In the genomic region with DNA sequence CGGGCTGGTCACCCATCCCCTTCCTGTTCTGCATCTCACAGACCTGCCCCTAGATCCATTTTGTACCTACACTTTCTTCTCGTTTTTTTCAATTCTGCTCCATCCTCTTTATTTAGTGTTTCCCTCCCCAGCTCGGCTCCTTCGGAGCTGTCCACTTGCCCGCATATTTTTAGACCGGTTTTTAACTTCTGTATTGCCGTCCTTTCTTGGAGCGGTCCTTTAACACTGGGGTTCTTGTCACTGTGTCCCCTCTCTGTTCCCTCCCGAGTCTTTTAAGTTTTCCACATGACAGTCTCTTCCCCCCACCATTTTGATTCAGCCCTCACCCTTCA, we compare ENCODE assay signal across 9 cellular contexts. TPM values are rescaled to one million over a fixed set of nuclear protein-coding genes. Genes with fewer than 3 reads are reported as not detected.
DNase-seq lines count a peak whose midpoint lies in the region; ATAC-seq and TF ChIP-seq lines count a peak whose summit lies in the region.
"Had no signal": no experiment of that assay in that cellular context is flagged by ENCODE, and none has a peak within 500 bp of the region (broad histone marks: within the 10 kb centered on the region; RNA-seq: fewer than 3 reads in every experiment).

No MANE protein-coding gene starts in this region.

- no peak overlapping the region for H4K5ac ChIP-seq in mesendoderm (ENCODE audit: low read length)

- no peak overlapping the region for H4K8ac ChIP-seq in mesendoderm (ENCODE audit: low read depth, low read length)

- H3K79me1 ChIP-seq in mesendoderm (ENCODE audit: low read length), result peaks cover 22% of the 10 kb centered on the region

- in situ Hi-C loops in GM13976 (cut with MboI; ENCODE audit: low sequenced_read_pairs, unreplicated experiment), result no loop called here

- H2AK5ac ChIP-seq in mesendoderm (ENCODE audit: low read length), result no peak overlapping the region

- no peak for TF ChIP-seq POLR2A in uterus (IDR thresholded peaks at IDR 0.05)

- 6 to 7% methylated on average over 9 of the region's 9 CpGs for WGBS in heart right ventricle, 2 donors
- no CpG with 5 or more reads among the region's 9 CpGs for whole genome bisulfite sequencing in mesendoderm (ENCODE audit: extremely low coverage, insufficient coverage, low lambda C conversion rate)

- peak overlapping the region; percentile 95 for H3K56ac ChIP-seq in mesendoderm (ENCODE audit: low read length)

- H3K27me3 ChIP-seq in heart right ventricle, result no peaks in the 10 kb centered on the region
- H3K27me3 ChIP-seq in mesendoderm (ENCODE audit: insufficient read depth, low read length, poor library complexity), result no peaks in the 10 kb centered on the region
- no peaks in the 10 kb centered on the region for H3K27me3 ChIP-seq in uterus

- H2BK5ac ChIP-seq in mesendoderm (ENCODE audit: low read length), result no peak overlapping the region

- no peak overlapping the region for H3K4me3 Mint-ChIP-seq in chondrocyte (ENCODE audit: unreplicated experiment)

- peak overlapping the region; percentile 96 for H3K9ac ChIP-seq in mesendoderm (ENCODE audit: low read length)

- intact Hi-C loops in heart right ventricle (cut with DNase I) (loop anchor here in 7 of 10 donors (2.0 to 10.0 kb wide), 6 partner anchors 50 to 128 kb away; no protein-coding TSS in a partner anchor), cardiac septum (cut with DNase I) (loop anchor here (5.0 kb wide), 3 partner anchors 50 to 115 kb away; no protein-coding TSS in a partner anchor), uterus (cut with DNase I; ENCODE audit: low total_unique reads) (loop anchor here (5.0 kb wide), 1 partner anchor 130 kb away; no protein-coding TSS in a partner anchor)

- H3K4me1 Mint-ChIP-seq in chondrocyte (ENCODE audit: low read depth), result peaks cover 21% of the 10 kb centered on the region

- H3K27ac Mint-ChIP-seq in chondrocyte (ENCODE audit: unreplicated experiment), result no peak overlapping the region

- H3K4ac ChIP-seq in mesendoderm (ENCODE audit: low read depth, low read length), result no peak overlapping the region

- no peaks in the 10 kb centered on the region for H3K36me3 Mint-ChIP-seq in chondrocyte (ENCODE audit: low read depth)

- H3K36me3 ChIP-seq in heart right ventricle, result no peaks in the 10 kb centered on the region
- H3K36me3 ChIP-seq in mesendoderm (ENCODE audit: control insufficient read depth, insufficient read depth, low read length), result peaks cover 2% of the 10 kb centered on the region
- H3K36me3 ChIP-seq in uterus, result no peaks in the 10 kb centered on the region

- H2BK120ac ChIP-seq in mesendoderm (ENCODE audit: low read depth, low read length), result no peak overlapping the region

- H3K27me3 Mint-ChIP-seq in chondrocyte (ENCODE audit: low read depth), result no peaks in the 10 kb centered on the region

- peak overlapping the region; percentile 100 for H3K4me2 ChIP-seq in mesendoderm (ENCODE audit: low read length)

- H3K27ac ChIP-seq in heart right ventricle (peak overlapping the region in 9 of 10 donors; percentile 95 to 100 (median 98)), mesendoderm (ENCODE audit: low read depth, low read length) (peak overlapping the region; percentile 18), uterus (peak overlapping the region; percentile 97)

- TF ChIP-seq CTCF in heart right ventricle (IDR thresholded peaks at IDR 0.05) (no peak), chondrocyte (IDR thresholded peaks at IDR 0.05) (peak; percentile 2), uterus (IDR thresholded peaks at IDR 0.05) (no peak), GM13976 (IDR thresholded peaks at IDR 0.05; ENCODE audit: borderline replicate concordance, control extremely low read depth, extremely low read depth, insufficient read depth, missing control alignments) (no peak)

- no peak overlapping the region for H3K23ac ChIP-seq in mesendoderm (ENCODE audit: low read length)

- ATAC-seq in heart right ventricle, result no peak
- no peak for ATAC-seq in GM19452 (IDR thresholded peaks at IDR 0.05; ENCODE audit: unreplicated experiment)

- no peaks in the 10 kb centered on the region for H3K9me3 Mint-ChIP-seq in chondrocyte (ENCODE audit: low read depth)

- H3K4me1 ChIP-seq in heart right ventricle (peaks cover 14 to 75% (median 56%) of the 10 kb centered on the region in 9 donors), mesendoderm (ENCODE audit: control insufficient read depth, low read depth, low read length) (peaks cover 19% of the 10 kb centered on the region), uterus (peaks cover 0 to 7% of the 10 kb centered on the region in 2 donors)

- H3K9me3 ChIP-seq in heart right ventricle (no peaks in the 10 kb centered on the region), uterus (no peaks in the 10 kb centered on the region)

- peak overlapping the region; percentile 62 to 99 (median 80) for H3K4me3 ChIP-seq in heart right ventricle
- H3K4me3 ChIP-seq in mesendoderm (ENCODE audit: low read length), result peak overlapping the region; percentile 93
- peak overlapping the region; percentile 60 to 69 for H3K4me3 ChIP-seq in uterus

- H3K79me2 ChIP-seq in mesendoderm (ENCODE audit: control insufficient read depth, insufficient read depth, low read length), result peaks cover 59% of the 10 kb centered on the region

- no peak for DNase-seq in heart right ventricle
- no peak for DNase-seq in cardiac septum (ENCODE audit: low spot score)
- DNase-seq in chondrocyte (ENCODE audit: low spot score), result no peak
- DNase-seq in mesendoderm, result no peak
- DNase-seq in uterus, result peak in 1 of 2 donors; percentile 11
- no peak for DNase-seq in GM13976 (ENCODE audit: low spot score)
- no peak for DNase-seq in NCI-H146 treated with DMSO at 0.1 percent for 48 hours (lab: John Stamatoyannopoulos, UW; ENCODE audit: unreplicated experiment)
- DNase-seq: NCI-H1694 treated with DMSO at 0.1 percent for 48 hours had no signal

- no peak overlapping the region for H3K18ac ChIP-seq in mesendoderm (ENCODE audit: low read length)

- no peak overlapping the region for H2BK15ac ChIP-seq in mesendoderm (replicated peaks; ENCODE audit: low read depth)

RNA-seq across cellular contexts. Expression of a gene that starts 1.7 kb away (rescaled TPM):
- total RNA-seq in heart right ventricle (10 to 100 TPM; 69.1 to 96.5 (median 74.0) TPM), cardiac septum (93.0 TPM), chondrocyte (60.1 to 70.9 TPM (median 70.2 TPM) in 3 replicates), uterus (10 to 100 TPM in 2 of 4 donors, 1 to 10 TPM in 2; 8.7 to 69.4 (median 30.9) TPM)
- polyA plus RNA-seq in heart right ventricle, result 10 to 100 TPM; 20.8 to 23.3 TPM
- 35.2 TPM for polyA plus RNA-seq in mesendoderm (2013, experiment 1 of 2)
- 35.5 TPM for polyA plus RNA-seq in mesendoderm (2013, experiment 2 of 2)

RNA-seq across cellular contexts. Expression of a gene that starts 11.8 kb away (rescaled TPM):
- total RNA-seq in heart right ventricle (100 to 1,000 TPM in 2 of 10 donors, 10 to 100 TPM in 8; 68.7 to 123 (median 79.0) TPM), cardiac septum (77.3 TPM), chondrocyte (168 to 189 TPM (median 173 TPM) in 3 replicates), uterus (10 to 100 TPM in 3 of 4 donors, 1 to 10 TPM in 1; 3.8 to 59.1 (median 45.1) TPM)
- polyA plus RNA-seq in heart right ventricle, result 100 to 1,000 TPM in 1 of 2 donors, 10 to 100 TPM in 1; 96.9 to 192 TPM
- 166 TPM for polyA plus RNA-seq in mesendoderm (2013, experiment 1 of 2)
- 156 TPM for polyA plus RNA-seq in mesendoderm (2013, experiment 2 of 2)

Comparison
In these comparisons a context has a peak if more than half of its experiments do, and no peak if none do; other contexts are left out.
1. H3K27ac ChIP-seq: peak in every context shown above with its lines; median percentile 98 in heart right ventricle; 97 in uterus; 18 in mesendoderm.